Comparison of ENCODE assay signal across 1 cellular context in genomic region chr10:74898201-74898976, GRCh38.
TF ChIP-seq lines count a peak whose summit lies in the region.

No MANE protein-coding gene starts in this region.

TF ChIP-seq in GM12878, 131 proteins besides CTCF, POLR2A, EP300 and RAD21 (continued from another document and continues in another):
- TF ChIP-seq CUX1 (IDR thresholded peaks at IDR 0.05; ENCODE audit: insufficient replicate concordance, low read depth, low read length) (no peak), FOS (IDR thresholded peaks at IDR 0.05; ENCODE audit: borderline replicate concordance, extremely low read depth, insufficient read length) (no peak), KLF5 (IDR thresholded peaks at IDR 0.05; ENCODE audit: partially characterized antibody) (no peak), ZBTB40 (IDR thresholded peaks at IDR 0.05; ENCODE audit: borderline replicate concordance) (0 out of 2 replicates have a peak, but pooled peaks have one; percentile 15), POLR2AphosphoS5 (IDR thresholded peaks at IDR 0.05; ENCODE audit: low read length) (no peak), NFXL1 (IDR thresholded peaks at IDR 0.05; ENCODE audit: borderline replicate concordance) (no peak), NKRF (conservative IDR thresholded peaks at IDR 0.05) (no peak), HDGF (IDR thresholded peaks at IDR 0.05) (no peak; the same call in 1 of the 2 replicates), BCL11A (IDR thresholded peaks at IDR 0.05; ENCODE audit: low read depth, low read length) (0 out of 2 replicates have a peak, but pooled peaks have one; percentile 7), MXI1 (IDR thresholded peaks at IDR 0.05; ENCODE audit: low read depth, low read length) (no peak), TCF7 (IDR thresholded peaks at IDR 0.05; ENCODE audit: borderline replicate concordance) (no peak), ZNF274 (IDR thresholded peaks at IDR 0.05; ENCODE audit: insufficient read depth, insufficient read length) (no peak), JUNB (IDR thresholded peaks at IDR 0.05) (no peak), RAD51 (IDR thresholded peaks at IDR 0.05) (peak; percentile 80), ZBTB33 (IDR thresholded peaks at IDR 0.05) (no peak), ZBTB11 (CRISPR knock-in tag; IDR thresholded peaks at IDR 0.05) (no peak), RB1 (IDR thresholded peaks at IDR 0.05; ENCODE audit: borderline replicate concordance) (no peak), MTA2 (IDR thresholded peaks at IDR 0.05; ENCODE audit: low read depth) (peak; percentile 41; the same call in 1 of the 2 replicates), ZNF207 (IDR thresholded peaks at IDR 0.05; ENCODE audit: borderline replicate concordance) (peak; percentile 25; the same call in 1 of the 2 replicates), ASH2L (IDR thresholded peaks at IDR 0.05; ENCODE audit: borderline replicate concordance, low read depth) (0 out of 2 replicates have a peak, but pooled peaks have one; percentile 40), POLR2AphosphoS2 (IDR thresholded peaks at IDR 0.05; ENCODE audit: low read depth, low read length) (no peak), CHD1 (IDR thresholded peaks at IDR 0.05; ENCODE audit: low read depth, low read length) (no peak), RUNX3 (IDR thresholded peaks at IDR 0.05; ENCODE audit: low read length) (peak; percentile 59), SUZ12 (IDR thresholded peaks at IDR 0.05; ENCODE audit: unreplicated experiment) (no peak), SIX5 (IDR thresholded peaks at IDR 0.05; ENCODE audit: low read depth, low read length, severe bottlenecking) (no peak), HCFC1 (IDR thresholded peaks at IDR 0.05; ENCODE audit: low read length) (no peak), PAX5 (IDR thresholded peaks at IDR 0.05; ENCODE audit: borderline replicate concordance, low read depth, low read length) (no peak), MYB (IDR thresholded peaks at IDR 0.05; ENCODE audit: borderline replicate concordance, low read depth, low read length) (no peak), GATAD2B (conservative IDR thresholded peaks at IDR 0.05; ENCODE audit: low read depth) (no peak), HDAC6 (IDR thresholded peaks at IDR 0.05; ENCODE audit: unreplicated experiment) (no peak), ZNF384 (IDR thresholded peaks at IDR 0.05; ENCODE audit: borderline replicate concordance, low read depth, low read length) (peak; percentile 61; the same call in 1 of the 2 replicates), IKZF1 (conservative IDR thresholded peaks at IDR 0.05) (peak; percentile 64), LARP7 (IDR thresholded peaks at IDR 0.05) (no peak; the same call in 1 of the 2 replicates), SMAD5 (IDR thresholded peaks at IDR 0.05; ENCODE audit: low read depth) (no peak), MEF2A (IDR thresholded peaks at IDR 0.05; ENCODE audit: insufficient read depth, low read depth, low read length) (peak; percentile 43; the same call in 1 of the 2 replicates), DPF2 (IDR thresholded peaks at IDR 0.05) (peak; percentile 69; the same call in 1 of the 2 replicates), EED (IDR thresholded peaks at IDR 0.05; ENCODE audit: low read depth) (peak; percentile 89)
- TF ChIP-seq, protein P1, sequence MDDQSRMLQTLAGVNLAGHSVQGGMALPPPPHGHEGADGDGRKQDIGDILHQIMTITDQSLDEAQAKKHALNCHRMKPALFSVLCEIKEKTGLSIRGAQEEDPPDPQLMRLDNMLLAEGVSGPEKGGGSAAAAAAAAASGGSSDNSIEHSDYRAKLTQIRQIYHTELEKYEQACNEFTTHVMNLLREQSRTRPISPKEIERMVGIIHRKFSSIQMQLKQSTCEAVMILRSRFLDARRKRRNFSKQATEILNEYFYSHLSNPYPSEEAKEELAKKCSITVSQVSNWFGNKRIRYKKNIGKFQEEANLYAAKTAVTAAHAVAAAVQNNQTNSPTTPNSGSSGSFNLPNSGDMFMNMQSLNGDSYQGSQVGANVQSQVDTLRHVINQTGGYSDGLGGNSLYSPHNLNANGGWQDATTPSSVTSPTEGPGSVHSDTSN (IDR thresholded peaks at IDR 0.05; ENCODE audit: insufficient replicate concordance, low read depth, low read length): no peak
- TF ChIP-seq, protein P2, sequence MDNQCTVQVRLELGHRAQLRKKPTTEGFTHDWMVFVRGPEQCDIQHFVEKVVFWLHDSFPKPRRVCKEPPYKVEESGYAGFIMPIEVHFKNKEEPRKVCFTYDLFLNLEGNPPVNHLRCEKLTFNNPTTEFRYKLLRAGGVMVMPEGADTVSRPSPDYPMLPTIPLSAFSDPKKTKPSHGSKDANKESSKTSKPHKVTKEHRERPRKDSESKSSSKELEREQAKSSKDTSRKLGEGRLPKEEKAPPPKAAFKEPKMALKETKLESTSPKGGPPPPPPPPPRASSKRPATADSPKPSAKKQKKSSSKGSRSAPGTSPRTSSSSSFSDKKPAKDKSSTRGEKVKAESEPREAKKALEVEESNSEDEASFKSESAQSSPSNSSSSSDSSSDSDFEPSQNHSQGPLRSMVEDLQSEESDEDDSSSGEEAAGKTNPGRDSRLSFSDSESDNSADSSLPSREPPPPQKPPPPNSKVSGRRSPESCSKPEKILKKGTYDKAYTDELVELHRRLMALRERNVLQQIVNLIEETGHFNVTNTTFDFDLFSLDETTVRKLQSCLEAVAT (IDR thresholded peaks at IDR 0.05): 0 out of 2 replicates have a peak, but pooled peaks have one; percentile 26
- TF ChIP-seq, protein P3, sequence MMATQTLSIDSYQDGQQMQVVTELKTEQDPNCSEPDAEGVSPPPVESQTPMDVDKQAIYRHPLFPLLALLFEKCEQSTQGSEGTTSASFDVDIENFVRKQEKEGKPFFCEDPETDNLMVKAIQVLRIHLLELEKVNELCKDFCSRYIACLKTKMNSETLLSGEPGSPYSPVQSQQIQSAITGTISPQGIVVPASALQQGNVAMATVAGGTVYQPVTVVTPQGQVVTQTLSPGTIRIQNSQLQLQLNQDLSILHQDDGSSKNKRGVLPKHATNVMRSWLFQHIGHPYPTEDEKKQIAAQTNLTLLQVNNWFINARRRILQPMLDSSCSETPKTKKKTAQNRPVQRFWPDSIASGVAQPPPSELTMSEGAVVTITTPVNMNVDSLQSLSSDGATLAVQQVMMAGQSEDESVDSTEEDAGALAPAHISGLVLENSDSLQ (IDR thresholded peaks at IDR 0.05): peak; percentile 1; the same call in 1 of the 2 replicates
